In the genomic region with DNA sequence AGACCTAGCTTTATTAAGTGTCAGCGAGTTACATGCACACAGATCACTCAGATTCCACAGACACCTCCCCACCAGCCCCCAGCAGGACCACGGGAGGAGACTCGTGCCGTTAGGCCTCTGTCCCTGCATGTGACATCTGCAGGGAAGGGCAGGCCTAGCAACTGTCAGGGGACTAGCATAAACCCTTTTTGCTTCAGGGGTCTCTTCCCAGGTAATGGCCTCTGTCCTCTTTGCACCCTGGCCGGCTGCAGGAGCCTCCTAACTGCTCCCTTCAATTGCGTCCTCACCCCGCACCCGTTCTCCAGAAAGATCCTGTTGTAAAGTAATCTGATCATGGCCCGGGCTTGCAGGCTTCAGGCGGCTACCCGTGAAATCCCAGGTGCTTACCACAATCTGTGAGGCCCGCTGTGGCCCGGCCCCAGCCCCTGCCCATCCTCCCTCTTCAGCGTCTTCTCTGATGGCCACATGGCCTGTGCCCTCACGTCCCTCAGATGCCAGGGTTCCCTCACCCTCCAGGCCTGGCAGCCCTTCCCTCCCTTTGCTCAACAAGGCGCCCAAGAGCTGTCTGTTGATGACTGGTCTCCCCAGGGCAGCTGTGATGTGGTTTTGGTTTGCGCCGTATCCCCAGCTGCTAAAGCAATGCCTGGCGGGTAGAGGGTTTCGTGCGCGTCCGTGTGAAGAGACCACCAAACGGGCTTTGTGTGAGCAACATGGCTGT, we compare ENCODE assay signal across 13 cellular contexts. TPM values are rescaled to one million over a fixed set of nuclear protein-coding genes. Genes with fewer than 3 reads are reported as not detected.
DNase-seq lines count a peak whose midpoint lies in the region; ATAC-seq and TF ChIP-seq lines count a peak whose summit lies in the region.
"Had no signal": no experiment of that assay in that cellular context is flagged by ENCODE, and none has a peak within 500 bp of the region (broad histone marks: within the 10 kb centered on the region; RNA-seq: fewer than 3 reads in every experiment).

No MANE protein-coding gene starts in this region.

- H3K4me3 ChIP-seq in BLaER1 treated with 17β-estradiol and CSF1 and Interleukin-3, amounts not matched to agents 10 nM and 100 nM = peak overlapping the region in 8 of 10 experiments; percentile 7 to 55 (median 33); a peak in 12 of 20 replicates
- peak overlapping the region; percentile 33; the same call in 1 of the 2 replicates for H3K4me3 ChIP-seq in HUES6 (ENCODE audit: low read depth, low read length)
- H3K4me3 ChIP-seq in PC-3 (ENCODE audit: low read length) = no peak overlapping the region
- no peak overlapping the region for H3K4me3 ChIP-seq in right atrium auricular region
- H3K4me3 ChIP-seq: coronary artery, pancreas, thoracic aorta had no signal

- no peak overlapping the region for H2AFZ ChIP-seq in PC-3 (ENCODE audit: low read length)

- TF ChIP-seq CTCF in PC-3 (conservative IDR thresholded peaks at IDR 0.05; ENCODE audit: low read depth, low read length) = no peak
- no peak for TF ChIP-seq CTCF in right atrium auricular region (IDR thresholded peaks at IDR 0.05)

- peaks cover 36 to 72% (median 67%) of the 10 kb centered on the region in 10 experiments for H3K4me1 ChIP-seq in BLaER1 treated with 17β-estradiol and CSF1 and Interleukin-3, amounts not matched to agents 10 nM and 100 nM
- H3K4me1 ChIP-seq in HUES6 (ENCODE audit: control insufficient read depth, insufficient read depth, low read length) = peaks cover 49% of the 10 kb centered on the region
- no peaks in the 10 kb centered on the region for H3K4me1 ChIP-seq in PC-3 (ENCODE audit: insufficient read depth, low read length)
- no peaks in the 10 kb centered on the region for H3K4me1 ChIP-seq in right atrium auricular region
- H3K4me1 ChIP-seq: pancreas had no signal

- POLR2A ChIA-PET in activated naive CD8-positive, alpha-beta T cell treated with anti-CD3 and anti-CD28 coated beads, Interleukin-2, amount 10 ng/mL, durations not matched to agents 7 days and 5 days (lab: Charles Lee) = no interaction called here
- POLR2A ChIA-PET in PC-3 (lab: Charles Lee; ENCODE audit: unreplicated experiment) = no interaction called here

- no peaks in the 10 kb centered on the region for H3K27me3 ChIP-seq in BLaER1 treated with 17β-estradiol and CSF1 and Interleukin-3, amounts not matched to agents 10 nM and 100 nM
- H3K27me3 ChIP-seq in HUES6 (ENCODE audit: control insufficient read depth, insufficient read depth, low read length) (no peaks in the 10 kb centered on the region), PC-3 (ENCODE audit: low read length) (no peaks in the 10 kb centered on the region), right atrium auricular region (no peaks in the 10 kb centered on the region)
- H3K27me3 ChIP-seq: pancreas had no signal

- intact Hi-C loops in PC-3 (cut with micrococcal nuclease) = no loop called here

- DNase-seq in activated naive CD8-positive, alpha-beta T cell treated with anti-CD3 and anti-CD28 coated beads, Interleukin-2, amount 10 ng/mL, durations not matched to agents 7 days and 5 days = no peak
- DNase-seq in memory B cell (ENCODE audit: low spot score in 2 of 2) = no peak
- no peak for DNase-seq in PC-3
- DNase-seq in hepatic stellate cell (ENCODE audit: low spot score) = no peak
- DNase-seq in DMS 273 treated with DMSO at 0.1 percent for 48 hours (lab: John Stamatoyannopoulos, UW) = no peak
- no peak for DNase-seq in right atrium auricular region (ENCODE audit: low spot score)
- DNase-seq: mammary epithelial cell, pancreas had no signal

- H3K27me3 Mint-ChIP-seq in activated naive CD8-positive, alpha-beta T cell treated with anti-CD3 and anti-CD28 coated beads, Interleukin-2, amount 10 ng/mL, durations not matched to agents 7 days and 5 days = no peaks in the 10 kb centered on the region
- H3K27me3 Mint-ChIP-seq in memory B cell = no peaks in the 10 kb centered on the region

- H3K27ac Mint-ChIP-seq in activated naive CD8-positive, alpha-beta T cell treated with anti-CD3 and anti-CD28 coated beads, Interleukin-2, amount 10 ng/mL, durations not matched to agents 7 days and 5 days = peak overlapping the region; percentile 21
- peak overlapping the region; percentile 62 for H3K27ac Mint-ChIP-seq in memory B cell

- peaks cover 3 to 78% (median 40%) of the 10 kb centered on the region in 11 experiments; a peak in 17 of 22 replicates for H4K20me1 ChIP-seq in BLaER1 treated with 17β-estradiol and CSF1 and Interleukin-3, amounts not matched to agents 10 nM and 100 nM
- no peaks in the 10 kb centered on the region for H4K20me1 ChIP-seq in PC-3 (ENCODE audit: low read length)

- H3K9me2 ChIP-seq in PC-3 (replicated peaks; ENCODE audit: low read length) = no peaks in the 10 kb centered on the region

- no peaks in the 10 kb centered on the region for H3K9me3 ChIP-seq in BLaER1 treated with 17β-estradiol and CSF1 and Interleukin-3, amounts not matched to agents 10 nM and 100 nM (replicated peaks in 1 of 11)
- H3K9me3 ChIP-seq in HUES6 (ENCODE audit: control insufficient read depth, insufficient read depth, low read depth, low read length) (no peaks in the 10 kb centered on the region), PC-3 (ENCODE audit: low read length) (no peaks in the 10 kb centered on the region), right atrium auricular region (no peaks in the 10 kb centered on the region)
- H3K9me3 ChIP-seq: pancreas, thoracic aorta had no signal

- H3K4me1 Mint-ChIP-seq in activated naive CD8-positive, alpha-beta T cell treated with anti-CD3 and anti-CD28 coated beads, Interleukin-2, amount 10 ng/mL, durations not matched to agents 7 days and 5 days = peaks cover 12% of the 10 kb centered on the region
- H3K4me1 Mint-ChIP-seq in memory B cell = peaks cover 17% of the 10 kb centered on the region

- peaks cover 23 to 47% (median 35%) of the 10 kb centered on the region in 11 experiments for H3K36me3 ChIP-seq in BLaER1 treated with 17β-estradiol and CSF1 and Interleukin-3, amounts not matched to agents 10 nM and 100 nM
- peaks cover 23% of the 10 kb centered on the region for H3K36me3 ChIP-seq in HUES6 (ENCODE audit: control insufficient read depth, insufficient read depth, low read length)
- H3K36me3 ChIP-seq in PC-3 (ENCODE audit: low read depth, low read length) = peaks cover 13% of the 10 kb centered on the region
- peaks cover 31% of the 10 kb centered on the region for H3K36me3 ChIP-seq in right atrium auricular region

- no peaks in the 10 kb centered on the region for H3K9me3 Mint-ChIP-seq in activated naive CD8-positive, alpha-beta T cell treated with anti-CD3 and anti-CD28 coated beads, Interleukin-2, amount 10 ng/mL, durations not matched to agents 7 days and 5 days
- no peaks in the 10 kb centered on the region for H3K9me3 Mint-ChIP-seq in memory B cell

- H3K79me2 ChIP-seq in PC-3 (ENCODE audit: low read length) = no peaks in the 10 kb centered on the region

- H3K4me3 Mint-ChIP-seq in activated naive CD8-positive, alpha-beta T cell treated with anti-CD3 and anti-CD28 coated beads, Interleukin-2, amount 10 ng/mL, durations not matched to agents 7 days and 5 days = no peak overlapping the region
- H3K4me3 Mint-ChIP-seq in memory B cell = no peak overlapping the region

- H3K4me2 ChIP-seq in BLaER1 treated with 17β-estradiol and CSF1 and Interleukin-3, amounts not matched to agents 10 nM and 100 nM = peak overlapping the region; percentile 72 to 96 (median 88)
- no peak overlapping the region for H3K4me2 ChIP-seq in PC-3 (ENCODE audit: low read length)

- CTCF ChIA-PET in PC-3 (lab: Charles Lee) = no interaction called here

- H3K27ac ChIP-seq in BLaER1 treated with 17β-estradiol and CSF1 and Interleukin-3, amounts not matched to agents 10 nM and 100 nM = peak overlapping the region in 10 of 11 experiments; percentile 48 to 89 (median 82); a peak in 21 of 22 replicates
- H3K27ac ChIP-seq in HUES6 (ENCODE audit: low read depth, low read length) (peak overlapping the region; percentile 90), PC-3 (ENCODE audit: low read length) (no peak overlapping the region), right atrium auricular region (no peak overlapping the region)
- H3K27ac ChIP-seq: coronary artery, pancreas, thoracic aorta had no signal

- ATAC-seq in activated naive CD8-positive, alpha-beta T cell treated with anti-CD3 and anti-CD28 coated beads, Interleukin-2, amount 10 ng/mL, durations not matched to agents 7 days and 5 days (ENCODE audit: low read depth) = no peak
- ATAC-seq in memory B cell (ENCODE audit: low read depth) (no peak), PC-3 (no peak)

- peak overlapping the region; percentile 10 to 79 (median 73); a peak in 21 of 22 replicates for H3K9ac ChIP-seq in BLaER1 treated with 17β-estradiol and CSF1 and Interleukin-3, amounts not matched to agents 10 nM and 100 nM
- peak overlapping the region; percentile 87 for H3K9ac ChIP-seq in HUES6 (ENCODE audit: low read length)
- H3K9ac ChIP-seq in PC-3 (ENCODE audit: low read length) = no peak overlapping the region

- no peaks in the 10 kb centered on the region for H3F3A ChIP-seq in PC-3 (ENCODE audit: low read length, unreplicated experiment)

- no TSS peak for BruUV-seq in PC-3 (replicated peaks; lab: Mats Ljungman, UMichigan)

- peaks cover 16% of the 10 kb centered on the region for H3K36me3 Mint-ChIP-seq in activated naive CD8-positive, alpha-beta T cell treated with anti-CD3 and anti-CD28 coated beads, Interleukin-2, amount 10 ng/mL, durations not matched to agents 7 days and 5 days
- H3K36me3 Mint-ChIP-seq in memory B cell = peaks cover 11% of the 10 kb centered on the region

RNA-seq across cellular contexts. Expression of gene PMM2, which starts 34.9 kb away (rescaled TPM):
- total RNA-seq in activated naive CD8-positive, alpha-beta T cell treated with anti-CD3 and anti-CD28 coated beads, Interleukin-2, amount 10 ng/mL, durations not matched to agents 7 days and 5 days = 10 to 100 TPM; 36.4 to 38.5 TPM
- total RNA-seq in PC-3 (2014; rRNA removed) (28.4 and 35.2 TPM in 2 replicates), right atrium auricular region (10 to 100 TPM; 14.5 to 20.5 TPM)

RNA-seq across cellular contexts. Expression of gene TMEM186, which starts 35.1 kb away (rescaled TPM):
- 10 to 100 TPM; 11.9 to 12.6 TPM for total RNA-seq in activated naive CD8-positive, alpha-beta T cell treated with anti-CD3 and anti-CD28 coated beads, Interleukin-2, amount 10 ng/mL, durations not matched to agents 7 days and 5 days
- total RNA-seq in PC-3 (2014; rRNA removed) = 5.8 and 7.4 TPM in 2 replicates
- total RNA-seq in right atrium auricular region = 1 to 10 TPM; 6.3 to 7.6 TPM

RNA-seq across cellular contexts. Expression of gene CARHSP1, which starts 36.3 kb away (rescaled TPM):
- 100 to 1,000 TPM; 157 to 173 TPM for total RNA-seq in activated naive CD8-positive, alpha-beta T cell treated with anti-CD3 and anti-CD28 coated beads, Interleukin-2, amount 10 ng/mL, durations not matched to agents 7 days and 5 days
- total RNA-seq in PC-3 (2014; rRNA removed) = 138 and 142 TPM in 2 replicates
- 10 to 100 TPM; 28.4 to 84.8 TPM for total RNA-seq in right atrium auricular region

RNA-seq across cellular contexts. Expression of gene LITAFD, which starts 49.6 kb away (rescaled TPM):
- total RNA-seq in activated naive CD8-positive, alpha-beta T cell treated with anti-CD3 and anti-CD28 coated beads, Interleukin-2, amount 10 ng/mL, durations not matched to agents 7 days and 5 days = not detected
- not detected in 2 replicates for total RNA-seq in PC-3 (2014; rRNA removed)
- total RNA-seq in right atrium auricular region = not detected
- total RNA-seq: M059J, mammary epithelial cell, pancreas, thoracic aorta had no signal

Comparison
In these comparisons a context has a peak if more than half of its experiments do, and no peak if none do; other contexts are left out.
1. H3K27ac ChIP-seq: peak in BLaER1 treated with 17β-estradiol and CSF1 and Interleukin-3, amounts not matched to agents 10 nM and 100 nM (10 of 11) and HUES6 (single experiment); none in PC-3 (single experiment) and right atrium auricular region (0 of 2).
2. H3K4me3 ChIP-seq: peak in BLaER1 treated with 17β-estradiol and CSF1 and Interleukin-3, amounts not matched to agents 10 nM and 100 nM (8 of 10) and HUES6 (single experiment); none in PC-3 (single experiment) and right atrium auricular region (0 of 2).